Comparison of ENCODE assay signal across 30 cellular contexts in genomic region chr11:4665424-4665823, GRCh38. TPM values are rescaled to one million over a fixed set of nuclear protein-coding genes. Genes with fewer than 3 reads are reported as not detected.
DNase-seq lines count a peak whose midpoint lies in the region; ATAC-seq, FAIRE-seq and TF ChIP-seq lines count a peak whose summit lies in the region.
"Had no signal": no experiment of that assay in that cellular context is flagged by ENCODE, and none has a peak within 500 bp of the region (broad histone marks: within the 10 kb centered on the region; RNA-seq: fewer than 3 reads in every experiment).

No MANE protein-coding gene starts in this region.

- H3K9me3 Mint-ChIP-seq in astrocyte (ENCODE audit: unreplicated experiment): no peaks in the 10 kb centered on the region
- H3K9me3 Mint-ChIP-seq: GM23338 had no signal

- no peaks in the 10 kb centered on the region for H3K27me3 Mint-ChIP-seq in astrocyte (ENCODE audit: low read depth, unreplicated experiment)

- TF ChIP-seq CTCF in AG04449 (IDR thresholded peaks at IDR 0.05; ENCODE audit: insufficient read depth, low read length, missing control alignments) (no peak), astrocyte (IDR thresholded peaks at IDR 0.05; ENCODE audit: insufficient read depth, low read depth, low read length) (no peak)

- no peak overlapping the region for H3K4me3 ChIP-seq in AG04449 (ENCODE audit: low read depth, low read length)
- H3K4me3 ChIP-seq in astrocyte (ENCODE audit: insufficient read depth, low read depth, low read length): no peak overlapping the region
- no peak overlapping the region for H3K4me3 ChIP-seq in mesenchymal stem cell (ENCODE audit: insufficient read depth in 1 of 2, low read depth in 1 of 2, low read length in 2 of 2)
- H3K4me3 ChIP-seq: BLaER1, GM23338, HAP-1, PC-9, SJSA1 had no signal

- H2BK15ac ChIP-seq in mesenchymal stem cell (ENCODE audit: low read depth, poor library complexity, severe bottlenecking): no peak overlapping the region

- no peak overlapping the region for H3K27ac Mint-ChIP-seq in astrocyte (ENCODE audit: unreplicated experiment)
- H3K27ac Mint-ChIP-seq: CD4-positive, CD25-positive, alpha-beta regulatory T cell; GM23338 had no signal

- H3K18ac ChIP-seq in mesenchymal stem cell (ENCODE audit: low read depth in 1 of 2, low read length in 2 of 2): no peak overlapping the region

- no peak overlapping the region for H2BK12ac ChIP-seq in mesenchymal stem cell (ENCODE audit: low read length in 2 of 2)

- no peak overlapping the region for H3K27ac ChIP-seq in astrocyte (ENCODE audit: low read depth, low read length)
- no peak overlapping the region for H3K27ac ChIP-seq in mesenchymal stem cell (ENCODE audit: low read length, poor library complexity, severe bottlenecking)
- H3K27ac ChIP-seq: 22Rv1, BLaER1, PC-9, SJSA1 had no signal

- no peak overlapping the region for H2BK120ac ChIP-seq in mesenchymal stem cell (ENCODE audit: low read depth, low read length)

- H3K4ac ChIP-seq in mesenchymal stem cell (ENCODE audit: low read depth in 1 of 2, low read length in 2 of 2): no peak overlapping the region

- H3K4me3 Mint-ChIP-seq in astrocyte (ENCODE audit: unreplicated experiment): no peak overlapping the region
- H3K4me3 Mint-ChIP-seq: CD4-positive, CD25-positive, alpha-beta regulatory T cell; GM23338 had no signal

- H3K9ac ChIP-seq in astrocyte (ENCODE audit: low read length) (no peak overlapping the region), mesenchymal stem cell (ENCODE audit: low read length) (no peak overlapping the region)
- H3K9ac ChIP-seq: BLaER1 had no signal

- H2AFZ ChIP-seq in astrocyte (ENCODE audit: low read depth, low read length) (no peak overlapping the region), mesenchymal stem cell (ENCODE audit: low read depth, low read length) (no peak overlapping the region)
- H2AFZ ChIP-seq: GM23338, PC-9 had no signal

- H3K23ac ChIP-seq in mesenchymal stem cell (ENCODE audit: low read length in 2 of 2): no peak overlapping the region

- DNase-seq in AG04449 (ENCODE audit: low read depth, low spot score): peak; percentile 14
- peak; percentile 6 for DNase-seq in astrocyte (ENCODE audit: low read depth)
- peak; percentile 17 for DNase-seq in fibroblast of peridontal ligament (ENCODE audit: extremely low read depth)
- DNase-seq in mesenchymal stem cell: peak; percentile 3
- no peak for DNase-seq in H54 (ENCODE audit: insufficient read length, low spot score)
- no peak for DNase-seq in NCI-H2171 treated with DMSO at 0.1 percent for 48 hours (lab: John Stamatoyannopoulos, UW)
- no peak for DNase-seq in NCI-H187 treated with DMSO at 0.1 percent for 48 hours (lab: John Stamatoyannopoulos, UW)
- DNase-seq: CD4-positive, CD25-positive, alpha-beta regulatory T cell; Kasumi-1; NCI-H1092 treated with DMSO at 0.1 percent for 48 hours; NCI-H1436; NCI-H2029; NCI-H446 treated with DMSO at 0.1 percent for 48 hours; NCI-H526; NCI-H82; NK-92 treated with Interleukin-12 subunit alpha and Interleukin-12 subunit beta, amount 100 ng/mL, for 24 hours; PC-9 had no signal

- no peaks in the 10 kb centered on the region for H3K79me2 ChIP-seq in astrocyte (ENCODE audit: insufficient read depth, low read length)

- no peaks in the 10 kb centered on the region for H3K4me1 Mint-ChIP-seq in astrocyte (ENCODE audit: low read depth, unreplicated experiment)
- H3K4me1 Mint-ChIP-seq: CD4-positive, CD25-positive, alpha-beta regulatory T cell had no signal

- CTCF ChIA-PET in AG04449 (lab: Yijun Ruan, JAX): no interaction called here

- ATAC-seq in HG03135 (IDR thresholded peaks at IDR 0.05; ENCODE audit: unreplicated experiment): no peak
- ATAC-seq: GM23338, Right ventricle myocardium inferior had no signal

- H4K8ac ChIP-seq in mesenchymal stem cell (ENCODE audit: low read length): no peak overlapping the region

- no peaks in the 10 kb centered on the region for H4K20me1 ChIP-seq in astrocyte (ENCODE audit: insufficient read depth, low read length)
- H4K20me1 ChIP-seq: BLaER1 had no signal

- POLR2A ChIA-PET in AG04449 (lab: Yijun Ruan, JAX): no interaction called here

- no peak overlapping the region for H4K91ac ChIP-seq in mesenchymal stem cell (ENCODE audit: low read length)

- FAIRE-seq in astrocyte (lab: Jason Lieb, UNC) (no peak), H54 (lab: Jason Lieb, UNC) (no peak)
- FAIRE-seq: D721Med, GM18507 had no signal

- no peaks in the 10 kb centered on the region for H3K9me3 ChIP-seq in astrocyte (ENCODE audit: insufficient read depth, low read depth, low read length)
- no peaks in the 10 kb centered on the region for H3K9me3 ChIP-seq in mesenchymal stem cell (ENCODE audit: control insufficient read depth, low read length)
- H3K9me3 ChIP-seq: BLaER1, HAP-1, SJSA1 had no signal

- H3K4me2 ChIP-seq in astrocyte (ENCODE audit: low read length): no peak overlapping the region
- H3K4me2 ChIP-seq in mesenchymal stem cell (ENCODE audit: low read length, poor library complexity, severe bottlenecking): no peak overlapping the region
- H3K4me2 ChIP-seq: BLaER1, GM23338, PC-9 had no signal

- no peaks in the 10 kb centered on the region for H3K36me3 Mint-ChIP-seq in astrocyte (ENCODE audit: low read depth, unreplicated experiment)
- H3K36me3 Mint-ChIP-seq: CD4-positive, CD25-positive, alpha-beta regulatory T cell had no signal

- H3K4me1 ChIP-seq in astrocyte (ENCODE audit: insufficient read depth, low read length) (no peaks in the 10 kb centered on the region), mesenchymal stem cell (ENCODE audit: control insufficient read depth, insufficient read depth, low read depth, low read length) (no peaks in the 10 kb centered on the region)
- H3K4me1 ChIP-seq: BLaER1, HAP-1 had no signal

- H3K27me3 ChIP-seq in astrocyte (ENCODE audit: insufficient read depth, low read length) (no peaks in the 10 kb centered on the region), mesenchymal stem cell (ENCODE audit: control insufficient read depth in 1 of 2, insufficient read depth in 1 of 2, low read length in 2 of 2) (no peaks in the 10 kb centered on the region)
- H3K27me3 ChIP-seq: BLaER1, SJSA1 had no signal

- no peaks in the 10 kb centered on the region for H3K79me1 ChIP-seq in mesenchymal stem cell (replicated peaks; ENCODE audit: low read length, poor library complexity, severe bottlenecking)

- 79% methylated on average over 2 of the region's 2 CpGs for WGBS in mesenchymal stem cell

- H2BK5ac ChIP-seq in mesenchymal stem cell (ENCODE audit: low read depth, low read length, poor library complexity, severe bottlenecking): no peak overlapping the region

- TF ChIP-seq POLR2A in H54 (IDR thresholded peaks at IDR 0.05; ENCODE audit: low read depth, low read length): no peak

- no peak overlapping the region for H2AK5ac ChIP-seq in mesenchymal stem cell (ENCODE audit: low read length, severe bottlenecking)

- H3K36me3 ChIP-seq in astrocyte (ENCODE audit: insufficient read depth, low read length) (no peaks in the 10 kb centered on the region), mesenchymal stem cell (ENCODE audit: control insufficient read depth in 1 of 2, insufficient read depth in 2 of 2, low read depth in 1 of 2, low read length in 2 of 2) (no peaks in the 10 kb centered on the region)
- H3K36me3 ChIP-seq: BLaER1, HAP-1, SJSA1 had no signal

- H3K14ac ChIP-seq in mesenchymal stem cell (ENCODE audit: low read length in 2 of 2): no peak overlapping the region

RNA-seq across cellular contexts. Expression of gene OR51E1, which starts 21.6 kb away (rescaled TPM):
- not detected in 2 replicates for total RNA-seq in astrocyte
- polyA plus RNA-seq in mesenchymal stem cell (2013, experiment 1 of 2): not detected
- 0.01 TPM for polyA plus RNA-seq in mesenchymal stem cell (2013, experiment 2 of 2)
- total RNA-seq: CD4-positive, CD25-positive, alpha-beta regulatory T cell; G401; GM23338; M059J; PC-9; RPMI7951 had no signal
- polyA plus RNA-seq: CD4-positive, CD25-positive, alpha-beta regulatory T cell; GM23338 had no signal

RNA-seq across cellular contexts. Expression of gene OR51D1, which starts 28.1 kb away (rescaled TPM):
- total RNA-seq in astrocyte: not detected in 2 replicates
- polyA plus RNA-seq in mesenchymal stem cell (2013, experiment 1 of 2): not detected
- polyA plus RNA-seq in mesenchymal stem cell (2013, experiment 2 of 2): not detected
- total RNA-seq: CD4-positive, CD25-positive, alpha-beta regulatory T cell; G401; GM23338; HT-29; M059J; PC-9; Right ventricle myocardium inferior; RPMI7951; SJSA1 had no signal
- polyA plus RNA-seq: CD4-positive, CD25-positive, alpha-beta regulatory T cell; GM23338 had no signal

RNA-seq across cellular contexts. Expression of gene OR51E2, which starts 32.2 kb away (rescaled TPM):
- total RNA-seq in astrocyte: 0.27 and 0.38 TPM in 2 replicates
- 0.04 TPM for polyA plus RNA-seq in mesenchymal stem cell (2013, experiment 1 of 2)
- polyA plus RNA-seq in mesenchymal stem cell (2013, experiment 2 of 2): 0.08 TPM
- total RNA-seq: CD4-positive, CD25-positive, alpha-beta regulatory T cell; G401; GM23338; M059J; PC-9; RPMI7951 had no signal
- polyA plus RNA-seq: CD4-positive, CD25-positive, alpha-beta regulatory T cell; GM23338 had no signal

RNA-seq across cellular contexts. Expression of gene MMP26, which starts 39.2 kb away (rescaled TPM):
- not detected in 2 replicates for total RNA-seq in astrocyte
- not detected for polyA plus RNA-seq in mesenchymal stem cell (2013, experiment 1 of 2)
- not detected for polyA plus RNA-seq in mesenchymal stem cell (2013, experiment 2 of 2)
- total RNA-seq: CD4-positive, CD25-positive, alpha-beta regulatory T cell; G401; GM23338; HT-29; M059J; PC-9; Right ventricle myocardium inferior; RPMI7951; SJSA1 had no signal
- polyA plus RNA-seq: CD4-positive, CD25-positive, alpha-beta regulatory T cell; GM23338 had no signal

RNA-seq across cellular contexts. Expression of gene TRIM68, which starts 57.4 kb away (rescaled TPM):
- 10.7 and 11.5 TPM in 2 replicates for total RNA-seq in astrocyte
- polyA plus RNA-seq in mesenchymal stem cell (2013, experiment 1 of 2): 5.0 TPM
- 5.4 TPM for polyA plus RNA-seq in mesenchymal stem cell (2013, experiment 2 of 2)

Comparison
In these comparisons a context has a peak if more than half of its experiments do, and no peak if none do; other contexts are left out.
1. DNase-seq: peak in AG04449 (single experiment), astrocyte (single experiment), fibroblast of peridontal ligament (single experiment) and mesenchymal stem cell (single experiment); none in H54 (single experiment), NCI-H2171 treated with DMSO at 0.1 percent for 48 hours (single experiment) and NCI-H187 treated with DMSO at 0.1 percent for 48 hours (single experiment).